ENCODE assay signal across 8 cellular contexts in genomic region chr3:177150970-177151627, GRCh38. TPM values are rescaled to one million over a fixed set of nuclear protein-coding genes. Genes with fewer than 3 reads are reported as not detected.
DNase-seq lines count a peak whose midpoint lies in the region; ATAC-seq and TF ChIP-seq lines count a peak whose summit lies in the region.

No MANE protein-coding gene starts in this region.

- peaks cover 3% of the 10 kb centered on the region for H3K36me3 Mint-ChIP-seq in CD8-positive, alpha-beta T cell

- H3K27me3 ChIP-seq in CD8-positive, alpha-beta T cell (ENCODE audit: insufficient read depth, low read length): no peaks in the 10 kb centered on the region
- H3K27me3 ChIP-seq in smooth muscle cell (ENCODE audit: low read depth): no peaks in the 10 kb centered on the region

- POLR2A ChIA-PET in CD8-positive, alpha-beta T cell (lab: Charles Lee): interaction anchor here (0.8 to 1.2 kb wide), 2 partner anchors 46 to 209 kb away, joined by 3 to 4 read pairs; partner anchors contain the start of gene TBL1XR1
- POLR2A ChIA-PET in OCI-LY7 (lab: Charles Lee): interaction anchor here (0.7 to 2.9 kb wide), 6 partner anchors 8 to 206 kb away, joined by 3 to 12 read pairs (median 4); no protein-coding TSS in a partner anchor

- H3K79me2 ChIP-seq in OCI-LY7 (ENCODE audit: insufficient read depth, low read depth, low read length) (peaks cover 100% of the 10 kb centered on the region), smooth muscle cell (ENCODE audit: low read depth) (peaks cover 97% of the 10 kb centered on the region)

- H3K4me3 Mint-ChIP-seq in CD8-positive, alpha-beta T cell: peak overlapping the region; percentile 49

- no peaks in the 10 kb centered on the region for H3K9me3 ChIP-seq in CD8-positive, alpha-beta T cell (ENCODE audit: low read length)
- H3K9me3 ChIP-seq in OCI-LY7 (ENCODE audit: low read length): peaks cover 17% of the 10 kb centered on the region; the same call in 1 of the 2 replicates
- no peaks in the 10 kb centered on the region for H3K9me3 ChIP-seq in smooth muscle cell (replicated peaks; ENCODE audit: low read depth)

- no peaks in the 10 kb centered on the region for H3K9me3 Mint-ChIP-seq in CD8-positive, alpha-beta T cell

- TF ChIP-seq CTCF in CD8-positive, alpha-beta T cell (IDR thresholded peaks at IDR 0.05): no peak
- TF ChIP-seq CTCF in OCI-LY7 (conservative IDR thresholded peaks at IDR 0.05; ENCODE audit: low read length) (no peak), epithelial cell of proximal tubule (conservative IDR thresholded peaks at IDR 0.05; ENCODE audit: low read depth, low read length) (no peak), smooth muscle cell (IDR thresholded peaks at IDR 0.05; ENCODE audit: borderline replicate concordance, insufficient read depth, poor library complexity, severe bottlenecking) (no peak)

- H4K20me1 ChIP-seq in OCI-LY7 (ENCODE audit: insufficient read depth, low read length) (peaks cover 30% of the 10 kb centered on the region), smooth muscle cell (ENCODE audit: low read depth) (peaks cover 100% of the 10 kb centered on the region)

- peaks cover 35% of the 10 kb centered on the region for H3K4me1 ChIP-seq in CD8-positive, alpha-beta T cell (ENCODE audit: insufficient read depth, low read length)
- H3K4me1 ChIP-seq in OCI-LY7 (ENCODE audit: insufficient read depth, low read length, poor library complexity, severe bottlenecking) (peaks cover 50% of the 10 kb centered on the region), smooth muscle cell (ENCODE audit: low read depth) (peaks cover 23% of the 10 kb centered on the region)

- H2AFZ ChIP-seq in OCI-LY7 (ENCODE audit: low read length) (no peak overlapping the region), smooth muscle cell (ENCODE audit: low read depth) (no peak overlapping the region)

- 79% methylated on average over 7 of the region's 7 CpGs for WGBS in smooth muscle cell (ENCODE audit: low lambda C conversion rate)

- H3F3A ChIP-seq in smooth muscle cell (ENCODE audit: low read depth): no peaks in the 10 kb centered on the region

- ATAC-seq in CD8-positive, alpha-beta T cell: peak; percentile 86
- ATAC-seq in GM18868 (IDR thresholded peaks at IDR 0.05; ENCODE audit: unreplicated experiment) (peak; percentile 92), HG03135 (IDR thresholded peaks at IDR 0.05; ENCODE audit: unreplicated experiment) (peak; percentile 68)

- no peaks in the 10 kb centered on the region for H3K27me3 Mint-ChIP-seq in CD8-positive, alpha-beta T cell (ENCODE audit: low read depth)

- no peak overlapping the region for H3K27ac ChIP-seq in CD8-positive, alpha-beta T cell (ENCODE audit: low read depth, low read length)
- H3K27ac ChIP-seq in OCI-LY7 (ENCODE audit: low read depth, low read length, poor library complexity, severe bottlenecking): no peak overlapping the region
- peak overlapping the region; percentile 62 for H3K27ac ChIP-seq in smooth muscle cell (ENCODE audit: low read depth)

- H3K36me3 ChIP-seq in CD8-positive, alpha-beta T cell (ENCODE audit: insufficient read depth, low read length): no peaks in the 10 kb centered on the region
- peaks cover 32% of the 10 kb centered on the region for H3K36me3 ChIP-seq in OCI-LY7 (ENCODE audit: insufficient read depth, low read length)
- H3K36me3 ChIP-seq in smooth muscle cell (ENCODE audit: low read depth): no peaks in the 10 kb centered on the region

- no peak overlapping the region for H3K9ac ChIP-seq in smooth muscle cell (ENCODE audit: low read depth)

- BruUV-seq in OCI-LY7 (replicated peaks; lab: Mats Ljungman, UMichigan): no TSS peak

- peak overlapping the region; percentile 81 for H3K27ac Mint-ChIP-seq in CD8-positive, alpha-beta T cell

- CTCF ChIA-PET in CD8-positive, alpha-beta T cell (lab: Charles Lee): no interaction called here
- CTCF ChIA-PET in OCI-LY7 (lab: Charles Lee; ENCODE audit: unreplicated experiment): no interaction called here

- no peak overlapping the region for H3K4me3 ChIP-seq in CD8-positive, alpha-beta T cell (ENCODE audit: low read depth, low read length)
- H3K4me3 ChIP-seq in OCI-LY7 (ENCODE audit: low read depth, low read length, poor library complexity, severe bottlenecking): no peak overlapping the region
- no peak overlapping the region for H3K4me3 ChIP-seq in epithelial cell of proximal tubule (ENCODE audit: low read depth, low read length)
- no peak overlapping the region for H3K4me3 ChIP-seq in smooth muscle cell

- intact Hi-C loops in CD8-positive, alpha-beta T cell (cut with DNase I, micrococcal nuclease): no loop called here
- intact Hi-C loops in OCI-LY7 (cut with micrococcal nuclease; ENCODE audit: unreplicated experiment): no loop called here

- no peaks in the 10 kb centered on the region for H3K9me2 ChIP-seq in OCI-LY7 (ENCODE audit: insufficient read depth, low read length)

- H3K4me2 ChIP-seq in OCI-LY7 (ENCODE audit: low read length) (peak overlapping the region; percentile 17; the same call in 1 of the 2 replicates), smooth muscle cell (peak overlapping the region; percentile 56)

- peaks cover 68% of the 10 kb centered on the region for H3K4me1 Mint-ChIP-seq in CD8-positive, alpha-beta T cell (ENCODE audit: low read depth)

- peak in 3 of 7 experiments; percentile 16 to 24 (median 21) for DNase-seq in CD8-positive, alpha-beta T cell
- no peak for DNase-seq in OCI-LY7 (ENCODE audit: low spot score)
- DNase-seq in epithelial cell of proximal tubule (ENCODE audit: low read depth): peak; percentile 58
- DNase-seq in smooth muscle cell (lab: John Stamatoyannopoulos, UW; ENCODE audit: unreplicated experiment): no peak
- no peak for DNase-seq in SK-N-DZ (ENCODE audit: low spot score)
- no peak for DNase-seq in NCI-H524 (lab: John Stamatoyannopoulos, UW)

RNA-seq across cellular contexts. Expression of gene TBL1XR1, which starts 46.2 kb away (rescaled TPM):
- total RNA-seq in CD8-positive, alpha-beta T cell: 10 to 100 TPM; 64.8 to 68.4 TPM
- total RNA-seq in OCI-LY7 (2014; rRNA removed; shearing (Covaris generic)): 103 and 121 TPM in 2 replicates
- total RNA-seq in OCI-LY7 (2022): 158 and 162 TPM in 2 replicates
- 61.2 and 68.3 TPM in 2 replicates for total RNA-seq in epithelial cell of proximal tubule
- 115 and 223 TPM in 2 replicates for total RNA-seq in smooth muscle cell
- 19.9 and 26.7 TPM in 2 replicates for polyA plus RNA-seq in smooth muscle cell
- 79.2 and 91.1 TPM in 2 replicates for polyA plus RNA-seq in SK-N-DZ (2014; cell fraction: cytosol; rRNA removed)
- polyA plus RNA-seq in SK-N-DZ (2014; cell fraction: nucleus; rRNA removed): 121 and 142 TPM in 2 replicates
